ENCODE assay signal across 26 cellular contexts in genomic region chr6:162125659-162126058, GRCh38.
DNase-seq lines count a peak whose midpoint lies in the region; TF ChIP-seq lines count a peak whose summit lies in the region.
"Had no signal": no experiment of that assay in that cellular context is flagged by ENCODE, and none has a peak within 500 bp of the region (broad histone marks: within the 10 kb centered on the region; RNA-seq: fewer than 3 reads in every experiment).

No MANE protein-coding gene starts in this region.

- no peaks in the 10 kb centered on the region for H3K4me1 ChIP-seq in BE2C
- H3K4me1 ChIP-seq: A549, BLaER1, Caco-2 had no signal

- H3K4me2 ChIP-seq in neural cell (ENCODE audit: low read length): no peak overlapping the region
- H3K4me2 ChIP-seq: A549; BLaER1; BLaER1 treated with 17β-estradiol and CSF1 and Interleukin-3, amounts not matched to agents 10 nM and 100 nM had no signal

- peak; percentile 77 for TF ChIP-seq EP300 in neural cell (conservative IDR thresholded peaks at IDR 0.05; ENCODE audit: poor library complexity, severe bottlenecking)

- TF ChIP-seq CTCF in neural cell (IDR thresholded peaks at IDR 0.05; ENCODE audit: poor library complexity, severe bottlenecking) (no peak), BE2C (IDR thresholded peaks at IDR 0.05; ENCODE audit: low read depth, low read length) (no peak)

- H4K20me1 ChIP-seq in neural cell (ENCODE audit: insufficient read depth): no peaks in the 10 kb centered on the region
- H4K20me1 ChIP-seq: BLaER1; BLaER1 treated with 17β-estradiol and CSF1 and Interleukin-3, amounts not matched to agents 10 nM and 100 nM had no signal

- H3K4me3 ChIP-seq in neural cell (ENCODE audit: low read length): peak overlapping the region; percentile 39
- no peak overlapping the region for H3K4me3 ChIP-seq in BE2C (ENCODE audit: low read depth, low read length)
- H3K4me3 ChIP-seq: A549; BLaER1; BLaER1 treated with 17β-estradiol and CSF1 and Interleukin-3, amounts not matched to agents 10 nM and 100 nM had no signal

- H3K9me2 ChIP-seq in neural cell (ENCODE audit: insufficient read depth, low read length): no peaks in the 10 kb centered on the region

- no peaks in the 10 kb centered on the region for H3F3A ChIP-seq in neural cell (ENCODE audit: insufficient read depth, low read length, poor library complexity, severe bottlenecking)

- peak overlapping the region; percentile 32 for H3K9ac ChIP-seq in neural cell (ENCODE audit: low read length)
- H3K9ac ChIP-seq: BLaER1; BLaER1 treated with 17β-estradiol and CSF1 and Interleukin-3, amounts not matched to agents 10 nM and 100 nM had no signal

- H2AFZ ChIP-seq in neural cell (ENCODE audit: low read depth, low read length): no peak overlapping the region

- H3K27me3 ChIP-seq in neural cell (ENCODE audit: insufficient read depth, low read depth, low read length): no peaks in the 10 kb centered on the region
- H3K27me3 ChIP-seq in BE2C: no peaks in the 10 kb centered on the region
- H3K27me3 ChIP-seq: BLaER1; BLaER1 treated with 17β-estradiol and CSF1 and Interleukin-3, amounts not matched to agents 10 nM and 100 nM had no signal

- H3K9me3 ChIP-seq in neural cell (ENCODE audit: low read length) (no peaks in the 10 kb centered on the region), BE2C (no peaks in the 10 kb centered on the region)
- H3K9me3 ChIP-seq: A549, BLaER1, Caco-2 had no signal

- DNase-seq in BE2C: no peak
- DNase-seq: 8988T; ACHN; AML-193; C1 segment of cervical spinal cord; Caco-2; Calu3; CD4-positive, alpha-beta memory T cell; CD4-positive, alpha-beta T cell; CD4-positive, CD25-positive, alpha-beta regulatory T cell; CD8-positive, alpha-beta memory T cell; CD8-positive, alpha-beta T cell; COR-L47; DMS 273 treated with DMSO at 0.1 percent for 48 hours; DMS153; DMS53; DMS79; DMS79 treated with DMSO at 0.1 percent for 48 hours; DND-41; EL had no signal

- H3K36me3 ChIP-seq in neural cell (ENCODE audit: insufficient read depth, low read length): no peaks in the 10 kb centered on the region
- no peaks in the 10 kb centered on the region for H3K36me3 ChIP-seq in BE2C
- H3K36me3 ChIP-seq: BLaER1; BLaER1 treated with 17β-estradiol and CSF1 and Interleukin-3, amounts not matched to agents 10 nM and 100 nM had no signal

- H3K79me2 ChIP-seq in neural cell (replicated peaks; ENCODE audit: insufficient read depth, low read length): no peaks in the 10 kb centered on the region

- no peak for TF ChIP-seq RAD21 in neural cell (conservative IDR thresholded peaks at IDR 0.05)

- peak overlapping the region; percentile 67 for H3K27ac ChIP-seq in neural cell (ENCODE audit: low read length)
- H3K27ac ChIP-seq: 22Rv1; A549; BLaER1; BLaER1 treated with 17β-estradiol and CSF1 and Interleukin-3, amounts not matched to agents 10 nM and 100 nM; C4-2B had no signal

TF ChIP-seq in neural cell, 6 proteins besides CTCF, POLR2A, EP300 and RAD21:
- TF ChIP-seq EZH2 (IDR thresholded peaks at IDR 0.05; ENCODE audit: borderline replicate concordance, insufficient read depth, low read length, poor library complexity, severe bottlenecking) (no peak), TAF1 (IDR thresholded peaks at IDR 0.05; ENCODE audit: low read depth) (no peak), MXI1 (conservative IDR thresholded peaks at IDR 0.05; ENCODE audit: poor library complexity, severe bottlenecking) (no peak), REST (IDR thresholded peaks at IDR 0.05; ENCODE audit: borderline replicate concordance) (peak; percentile 25), POLR2AphosphoS5 (IDR thresholded peaks at IDR 0.05) (peak; percentile 62)
